ENCODE assay signal across 8 cellular contexts in the genomic region with DNA sequence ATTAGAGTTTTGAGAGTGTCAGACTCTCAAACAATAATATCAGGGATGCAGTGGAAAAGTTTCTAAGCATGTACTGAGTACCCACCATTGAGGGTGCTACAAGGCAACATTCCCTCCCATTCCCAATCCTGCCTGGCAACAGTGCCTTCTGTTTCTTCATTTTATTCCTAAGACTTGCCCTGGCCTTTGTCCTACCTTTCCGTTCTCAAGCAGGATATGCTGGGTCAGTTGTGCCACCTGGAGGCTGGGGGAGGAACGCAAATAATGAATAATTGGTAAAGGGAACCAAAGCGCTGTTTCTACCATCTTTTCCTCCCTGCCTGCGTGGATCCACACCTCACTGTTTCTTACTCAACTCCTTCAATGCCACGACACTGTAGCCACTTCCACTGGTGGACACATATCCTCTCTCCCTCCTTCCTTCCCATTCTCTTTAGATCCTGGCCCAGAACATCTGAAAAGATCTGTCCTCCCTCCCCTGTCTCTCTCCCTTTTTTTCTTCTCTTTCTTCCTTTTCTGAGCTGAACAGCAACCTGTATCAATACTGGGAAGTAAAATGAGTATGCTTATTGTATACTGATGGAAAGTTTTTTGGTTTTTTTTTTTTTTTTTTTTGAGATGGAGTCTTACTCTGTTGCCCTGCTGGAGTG.
DNase-seq lines count a peak whose midpoint lies in the region; ATAC-seq and TF ChIP-seq lines count a peak whose summit lies in the region.

No MANE protein-coding gene starts in this region.

- H3K27me3 Mint-ChIP-seq in progenitor cell of endocrine pancreas, result peaks cover 10% of the 10 kb centered on the region

- TF ChIP-seq CTCF in progenitor cell of endocrine pancreas (IDR thresholded peaks at IDR 0.05; ENCODE audit: unreplicated experiment), result peak; percentile 60

- H3K9me3 Mint-ChIP-seq in progenitor cell of endocrine pancreas (ENCODE audit: low read depth), result no peaks in the 10 kb centered on the region

- H3K36me3 Mint-ChIP-seq in progenitor cell of endocrine pancreas (ENCODE audit: insufficient read depth), result no peaks in the 10 kb centered on the region

- peak; percentile 57 for ATAC-seq in HG02885 (IDR thresholded peaks at IDR 0.05; ENCODE audit: poor library complexity, unreplicated experiment)
- no peak for ATAC-seq in HG03025 (IDR thresholded peaks at IDR 0.05; ENCODE audit: low FRiP score, unreplicated experiment)
- no peak for ATAC-seq in GM18909 (IDR thresholded peaks at IDR 0.05; ENCODE audit: poor library complexity, unreplicated experiment)

- peaks cover 2% of the 10 kb centered on the region for H3K4me1 Mint-ChIP-seq in progenitor cell of endocrine pancreas (ENCODE audit: low read depth)

- no peak overlapping the region for H3K27ac Mint-ChIP-seq in progenitor cell of endocrine pancreas

- H3K4me3 Mint-ChIP-seq in progenitor cell of endocrine pancreas (ENCODE audit: low read depth), result no peak overlapping the region

- peak; percentile 51 for DNase-seq in EL
- DNase-seq in NCI-H748 treated with DMSO at 0.1 percent for 48 hours (lab: John Stamatoyannopoulos, UW), result peak; percentile 17
- peak; percentile 32 for DNase-seq in activated T-cell treated with anti-CD3 and anti-CD28 coated beads for 1 hour (ENCODE audit: low read depth)
- DNase-seq in fibroblast of gingiva (ENCODE audit: low read depth), result peak; percentile 31
- DNase-seq in progenitor cell of endocrine pancreas (ENCODE audit: low spot score, unreplicated experiment), result peak; percentile 24
